8 cellular contexts compared by ENCODE assay signal in genomic region chr2:236343400-236344161, GRCh38.
DNase-seq lines count a peak whose midpoint lies in the region; ATAC-seq, FAIRE-seq and TF ChIP-seq lines count a peak whose summit lies in the region.

No MANE protein-coding gene starts in this region.

- peaks cover 5% of the 10 kb centered on the region for H3K27me3 Mint-ChIP-seq in CD8-positive, alpha-beta T cell (ENCODE audit: low read depth)
- peaks cover 3% of the 10 kb centered on the region for H3K27me3 Mint-ChIP-seq in activated CD4-positive, alpha-beta memory T cell treated with anti-CD3 and anti-CD28 coated beads for 36 hours

- H2BK5ac ChIP-seq in neuronal stem cell (ENCODE audit: low read length): no peak overlapping the region

- H4K91ac ChIP-seq in neuronal stem cell (ENCODE audit: low read depth, low read length, poor library complexity): no peak overlapping the region

- no peak overlapping the region for H2AFZ ChIP-seq in fibroblast of lung (ENCODE audit: low read length)
- peak overlapping the region; percentile 44 for H2AFZ ChIP-seq in neuronal stem cell (ENCODE audit: low read length)

- H3K23ac ChIP-seq in neuronal stem cell (ENCODE audit: low read depth, low read length, poor library complexity): no peak overlapping the region

- H3K4me2 ChIP-seq in fibroblast of lung (ENCODE audit: extremely low read depth, insufficient read depth, low read length): no peak overlapping the region
- H3K4me2 ChIP-seq in neuronal stem cell (ENCODE audit: insufficient read depth, low read length, poor library complexity, severe bottlenecking): no peak overlapping the region

- no peak overlapping the region for H3K27ac ChIP-seq in CD8-positive, alpha-beta T cell (ENCODE audit: low read depth, low read length)
- no peak overlapping the region for H3K27ac ChIP-seq in fibroblast of lung (ENCODE audit: insufficient read depth, low read length)
- H3K27ac ChIP-seq in neuronal stem cell (replicated peaks; ENCODE audit: low read length): no peak overlapping the region

- no peaks in the 10 kb centered on the region for H3K36me3 ChIP-seq in CD8-positive, alpha-beta T cell (ENCODE audit: insufficient read depth, low read length)
- H3K36me3 ChIP-seq in fibroblast of lung (ENCODE audit: control insufficient read depth, insufficient read depth, low read length) (no peaks in the 10 kb centered on the region), neuronal stem cell (replicated peaks in 1 of 2; ENCODE audit: control insufficient read depth in 2 of 2, insufficient read depth in 2 of 2, low read length in 2 of 2) (peaks cover 0 to 2% of the 10 kb centered on the region in 2 donors)

- no peaks in the 10 kb centered on the region for H3K79me1 ChIP-seq in neuronal stem cell (ENCODE audit: low read depth, low read length)

- peak overlapping the region; percentile 84 for H2BK120ac ChIP-seq in neuronal stem cell (ENCODE audit: low read depth, low read length)

- H4K8ac ChIP-seq in neuronal stem cell (ENCODE audit: low read depth, low read length): no peak overlapping the region

- no peaks in the 10 kb centered on the region for H3K4me1 ChIP-seq in CD8-positive, alpha-beta T cell (ENCODE audit: insufficient read depth, low read length)
- H3K4me1 ChIP-seq in fibroblast of lung (ENCODE audit: control insufficient read depth, extremely low read depth, insufficient read depth, low read length): no peaks in the 10 kb centered on the region
- H3K4me1 ChIP-seq in neuronal stem cell (ENCODE audit: control insufficient read depth in 2 of 2, insufficient read depth in 1 of 2, low read depth in 1 of 2, low read length in 2 of 2): peaks cover 14 to 28% of the 10 kb centered on the region in 2 donors

- H3K4ac ChIP-seq in neuronal stem cell (ENCODE audit: low read length): no peak overlapping the region

- no peaks in the 10 kb centered on the region for H3K36me3 Mint-ChIP-seq in CD8-positive, alpha-beta T cell
- H3K36me3 Mint-ChIP-seq in activated CD4-positive, alpha-beta memory T cell treated with anti-CD3 and anti-CD28 coated beads for 36 hours: no peaks in the 10 kb centered on the region

- TF ChIP-seq CTCF in CD8-positive, alpha-beta T cell (IDR thresholded peaks at IDR 0.05): peak; percentile 86
- peak; percentile 82 to 91 for TF ChIP-seq CTCF in fibroblast of lung (conservative IDR thresholded peaks at IDR 0.05 in 1 of 2, IDR thresholded peaks at IDR 0.05 in 1 of 2; ENCODE audit: low read depth in 1 of 2, low read length in 2 of 2)

- TF ChIP-seq POLR2A in H54 (IDR thresholded peaks at IDR 0.05; ENCODE audit: low read depth, low read length): no peak

- H3K4me3 ChIP-seq in CD8-positive, alpha-beta T cell (ENCODE audit: low read depth, low read length): no peak overlapping the region
- H3K4me3 ChIP-seq in fibroblast of lung (replicated peaks in 1 of 4; ENCODE audit: control extremely low read depth in 1 of 4, insufficient read depth in 1 of 4, low read depth in 3 of 4, low read length in 4 of 4): no peak overlapping the region
- H3K4me3 ChIP-seq in neuronal stem cell (ENCODE audit: low read length in 2 of 2): no peak overlapping the region

- DNase-seq in CD8-positive, alpha-beta T cell: peak in 6 of 7 experiments; percentile 27 to 70 (median 46)
- DNase-seq in H54 (ENCODE audit: insufficient read length, low spot score): peak; percentile 55
- peak; percentile 34 to 71 for DNase-seq in NCI-H524 (lab: John Stamatoyannopoulos, UW)
- DNase-seq in activated CD4-positive, alpha-beta memory T cell treated with anti-CD3 and anti-CD28 coated beads for 36 hours: peak; percentile 54
- DNase-seq in fibroblast of lung (ENCODE audit: low read depth in 2 of 2): peak; percentile 69 to 81
- peak; percentile 58 for DNase-seq in neuronal stem cell (ENCODE audit: low spot score)

- peak overlapping the region; percentile 95 for H2AK5ac ChIP-seq in neuronal stem cell (ENCODE audit: low read depth, low read length)

- no peak overlapping the region for H2BK12ac ChIP-seq in neuronal stem cell (ENCODE audit: low read length)

- peak overlapping the region; percentile 99 for H2BK15ac ChIP-seq in neuronal stem cell (ENCODE audit: low read length)

- H3K9ac ChIP-seq in fibroblast of lung (ENCODE audit: insufficient read depth, low read length) (no peak overlapping the region), neuronal stem cell (ENCODE audit: low read depth, low read length, poor library complexity) (no peak overlapping the region)

- H4K20me1 ChIP-seq in fibroblast of lung (ENCODE audit: control insufficient read depth, extremely low read depth, insufficient read depth, low read length): no peaks in the 10 kb centered on the region

- peak; percentile 57 for ATAC-seq in CD8-positive, alpha-beta T cell
- ATAC-seq in GM21786 (IDR thresholded peaks at IDR 0.05; ENCODE audit: unreplicated experiment): no peak
- ATAC-seq in HG03039 (IDR thresholded peaks at IDR 0.05; ENCODE audit: unreplicated experiment): no peak

- WGBS in neuronal stem cell (ENCODE audit: extremely low coverage in 2 of 2, insufficient read length in 2 of 2, insufficient replicate concordance in 1 of 2), 2 donors: no CpG with 5 or more reads among the region's 10 CpGs

- no peaks in the 10 kb centered on the region for H3K27me3 ChIP-seq in CD8-positive, alpha-beta T cell (ENCODE audit: insufficient read depth, low read length)
- no peaks in the 10 kb centered on the region for H3K27me3 ChIP-seq in fibroblast of lung (ENCODE audit: control insufficient read depth, insufficient read depth, low read length)
- no peaks in the 10 kb centered on the region for H3K27me3 ChIP-seq in neuronal stem cell (ENCODE audit: control insufficient read depth in 3 of 3, insufficient read depth in 3 of 3, low read depth in 1 of 3, low read length in 3 of 3)

- no peaks in the 10 kb centered on the region for H3K79me2 ChIP-seq in fibroblast of lung (ENCODE audit: control insufficient read depth, insufficient read depth, low read length)

- CTCF ChIA-PET in CD8-positive, alpha-beta T cell (lab: Charles Lee): interaction anchor here (0.7 to 2.8 kb wide), 11 partner anchors 9 to 736 kb away, joined by 3 to 13 read pairs (median 4); partner anchors contain the start of gene ACKR3
- CTCF ChIA-PET in activated CD4-positive, alpha-beta memory T cell treated with anti-CD3 and anti-CD28 coated beads for 36 hours (lab: Charles Lee): interaction anchor here (0.7 to 1.9 kb wide), 5 partner anchors 39 to 1010 kb away, joined by 3 to 11 read pairs (median 3); partner anchors contain the start of gene ACKR3

- intact Hi-C loops in CD8-positive, alpha-beta T cell (cut with DNase I, micrococcal nuclease): loop anchor here (1.0 to 10.0 kb wide), 3 partner anchors 729 to 1231 kb away; no protein-coding TSS in a partner anchor
- intact Hi-C loops in activated CD4-positive, alpha-beta memory T cell treated with anti-CD3 and anti-CD28 coated beads for 36 hours (cut with micrococcal nuclease): no loop called here

- no peaks in the 10 kb centered on the region for H3K9me3 Mint-ChIP-seq in CD8-positive, alpha-beta T cell
- H3K9me3 Mint-ChIP-seq in activated CD4-positive, alpha-beta memory T cell treated with anti-CD3 and anti-CD28 coated beads for 36 hours: no peaks in the 10 kb centered on the region

- H3K14ac ChIP-seq in neuronal stem cell (ENCODE audit: low read length): no peak overlapping the region

- FAIRE-seq in H54 (lab: Jason Lieb, UNC): no peak

- no peak overlapping the region for H3K27ac Mint-ChIP-seq in CD8-positive, alpha-beta T cell
- H3K27ac Mint-ChIP-seq in activated CD4-positive, alpha-beta memory T cell treated with anti-CD3 and anti-CD28 coated beads for 36 hours: no peak overlapping the region

- H3K4me3 Mint-ChIP-seq in CD8-positive, alpha-beta T cell: no peak overlapping the region
- H3K4me3 Mint-ChIP-seq in activated CD4-positive, alpha-beta memory T cell treated with anti-CD3 and anti-CD28 coated beads for 36 hours: no peak overlapping the region

- no peaks in the 10 kb centered on the region for H3K9me3 ChIP-seq in CD8-positive, alpha-beta T cell (ENCODE audit: low read length)
- H3K9me3 ChIP-seq in fibroblast of lung (ENCODE audit: control insufficient read depth, insufficient read depth, low read depth, low read length) (no peaks in the 10 kb centered on the region), neuronal stem cell (replicated peaks in 1 of 2; ENCODE audit: control insufficient read depth in 2 of 2, insufficient read depth in 1 of 2, low read depth in 1 of 2, low read length in 2 of 2) (peaks cover 3 to 14% of the 10 kb centered on the region in 2 donors)

- no peaks in the 10 kb centered on the region for H3K4me1 Mint-ChIP-seq in CD8-positive, alpha-beta T cell (ENCODE audit: low read depth)
- H3K4me1 Mint-ChIP-seq in activated CD4-positive, alpha-beta memory T cell treated with anti-CD3 and anti-CD28 coated beads for 36 hours (ENCODE audit: low read depth): no peaks in the 10 kb centered on the region

- POLR2A ChIA-PET in CD8-positive, alpha-beta T cell (lab: Charles Lee): no interaction called here
- POLR2A ChIA-PET in activated CD4-positive, alpha-beta memory T cell treated with anti-CD3 and anti-CD28 coated beads for 36 hours (lab: Charles Lee): no interaction called here

- no peak overlapping the region for H3K18ac ChIP-seq in neuronal stem cell (ENCODE audit: low read length)
